In the genomic region with DNA sequence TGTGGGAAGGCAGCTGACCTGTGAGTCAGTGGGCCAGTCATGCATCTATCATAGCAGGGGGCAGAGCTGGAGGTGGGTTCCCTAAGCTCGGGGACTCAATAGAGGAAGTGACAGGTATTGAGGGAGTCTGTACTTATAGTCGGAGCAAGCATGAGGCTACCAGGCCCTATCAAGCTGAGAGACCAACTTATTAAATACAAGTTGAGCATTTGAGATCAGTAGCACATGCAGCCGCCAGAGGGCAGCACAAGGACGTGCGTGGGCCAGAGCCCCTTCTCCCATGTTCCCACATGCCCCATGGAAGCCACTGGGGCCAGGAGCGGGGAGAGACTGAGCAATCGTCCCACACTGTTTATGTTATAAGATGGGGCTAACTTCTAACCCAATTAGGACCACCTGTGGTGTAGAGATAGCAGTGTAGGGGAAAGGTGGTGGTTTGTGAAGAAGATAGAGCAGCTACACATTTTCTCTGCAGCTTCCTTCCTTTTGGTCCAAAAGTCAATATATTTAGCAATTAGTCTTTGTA, we compare ENCODE assay signal across 8 cellular contexts.
A peak's percentile ranks its signal among the peaks of the same experiment; 100 is the strongest.
DNase-seq lines count a peak whose midpoint lies in the region; ATAC-seq and TF ChIP-seq lines count a peak whose summit lies in the region.

No MANE protein-coding gene starts in this region.

- H3K9ac ChIP-seq in OCI-LY1 (ENCODE audit: low read length): no peak overlapping the region

- no peaks in the 10 kb centered on the region for H3K9me3 ChIP-seq in OCI-LY1 (ENCODE audit: low read length)

- no peak overlapping the region for H3K27ac ChIP-seq in OCI-LY1 (ENCODE audit: low read depth, low read length, poor library complexity, severe bottlenecking)

- H2AFZ ChIP-seq in OCI-LY1 (ENCODE audit: low read length): no peak overlapping the region

- H4K20me1 ChIP-seq in OCI-LY1 (ENCODE audit: insufficient read depth, low read length): no peaks in the 10 kb centered on the region

- H3K36me3 ChIP-seq in OCI-LY1 (ENCODE audit: insufficient read depth, low read length): peaks cover 34% of the 10 kb centered on the region

- H3K4me2 ChIP-seq in OCI-LY1 (ENCODE audit: low read length): no peak overlapping the region

- no peaks in the 10 kb centered on the region for H3F3A ChIP-seq in OCI-LY1 (ENCODE audit: insufficient read depth, low read length)

- peak; percentile 5 for DNase-seq in NCI-H1105 treated with DMSO at 0.1 percent for 48 hours (lab: John Stamatoyannopoulos, UW)
- DNase-seq in NCI-H1105 (lab: John Stamatoyannopoulos, UW): no peak
- peak; percentile 66 for DNase-seq in activated T-cell treated with anti-CD3 and anti-CD28 coated beads, Interleukin-2, amount 50 U/mL, for 1 hour
- peak; percentile 24 to 69 for DNase-seq in foreskin fibroblast
- peak; percentile 5 for DNase-seq in putamen (ENCODE audit: low spot score)
- no peak for DNase-seq in GM19240 (ENCODE audit: insufficient read length, low spot score)

- H3K4me3 ChIP-seq in OCI-LY1 (ENCODE audit: low read depth, low read length, poor library complexity, severe bottlenecking) (no peak overlapping the region), foreskin fibroblast (ENCODE audit: low read depth in 1 of 2, low read length in 2 of 2) (no peak overlapping the region)

- H3K9me2 ChIP-seq in OCI-LY1 (ENCODE audit: low read depth, low read length): no peaks in the 10 kb centered on the region

- H3K79me2 ChIP-seq in OCI-LY1 (ENCODE audit: insufficient read depth, low read length): no peaks in the 10 kb centered on the region

- peak; percentile 78 for ATAC-seq in HG02798 (IDR thresholded peaks at IDR 0.05; ENCODE audit: poor library complexity, unreplicated experiment)

- no peaks in the 10 kb centered on the region for H3K27me3 ChIP-seq in OCI-LY1 (ENCODE audit: insufficient read depth, low read length)

- peak; percentile 97 for TF ChIP-seq CTCF in OCI-LY1 (IDR thresholded peaks at IDR 0.05; ENCODE audit: low read length)
- peak; percentile 60 for TF ChIP-seq CTCF in foreskin fibroblast (IDR thresholded peaks at IDR 0.05; ENCODE audit: low read depth, low read length)

- no peaks in the 10 kb centered on the region for H3K4me1 ChIP-seq in OCI-LY1 (ENCODE audit: insufficient read depth, low read length, severe bottlenecking)

Comparison
In these comparisons a context has a peak if more than half of its experiments do, and no peak if none do; other contexts are left out.
1. DNase-seq: peak in NCI-H1105 treated with DMSO at 0.1 percent for 48 hours (single experiment), activated T-cell treated with anti-CD3 and anti-CD28 coated beads, Interleukin-2, amount 50 U/mL, for 1 hour (single experiment), foreskin fibroblast (2 of 2) and putamen (single experiment); none in NCI-H1105 (single experiment) and GM19240 (single experiment).